In the genomic region with DNA sequence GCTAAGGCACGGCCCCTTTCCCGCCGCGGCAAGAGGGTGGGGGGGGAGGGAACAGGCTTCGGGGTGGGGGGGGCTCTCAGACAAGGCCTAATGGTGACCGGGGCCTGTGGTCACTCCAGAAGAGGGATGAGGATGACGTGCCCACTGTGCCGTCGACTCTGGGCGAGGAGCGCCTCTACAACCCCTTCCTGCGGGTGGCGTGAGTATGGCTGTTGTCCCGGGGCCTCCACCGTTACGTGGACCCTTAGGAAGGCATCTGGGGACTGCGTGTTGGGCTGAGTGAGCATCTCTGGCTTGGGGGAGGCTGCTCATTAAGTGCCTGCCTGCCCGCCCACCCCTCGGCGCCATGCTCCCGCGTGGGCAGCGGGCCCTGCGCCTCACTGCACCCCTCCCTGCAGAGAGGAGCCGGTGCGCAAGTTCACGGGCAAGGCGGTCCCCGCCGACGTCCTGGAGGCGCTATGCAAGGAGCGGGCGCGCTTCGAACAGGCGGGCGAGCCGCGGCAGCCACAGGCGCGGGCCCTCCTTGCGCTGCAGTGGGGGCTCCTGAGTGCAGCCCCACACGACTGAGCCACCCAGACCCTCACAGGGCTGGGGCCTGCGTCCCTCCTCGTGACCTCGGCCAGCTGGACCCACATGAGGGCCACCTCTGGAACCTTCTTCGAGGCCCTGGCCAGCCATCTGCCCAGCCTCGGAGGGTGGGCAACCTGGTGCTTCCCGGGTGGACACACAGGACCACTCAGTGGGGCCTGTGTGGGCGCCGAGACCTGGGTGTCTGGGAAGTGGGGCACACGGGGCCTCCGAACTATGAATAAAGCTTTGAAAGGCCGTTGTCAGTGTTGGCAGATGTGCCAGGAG, we compare ENCODE assay signal across 11 cellular contexts. TPM values are rescaled to one million over a fixed set of nuclear protein-coding genes. Genes with fewer than 3 reads are reported as not detected.
DNase-seq lines count a peak whose midpoint lies in the region; ATAC-seq, FAIRE-seq and TF ChIP-seq lines count a peak whose summit lies in the region.
"Had no signal": no experiment of that assay in that cellular context is flagged by ENCODE, and none has a peak within 500 bp of the region (broad histone marks: within the 10 kb centered on the region; RNA-seq: fewer than 3 reads in every experiment).

No MANE protein-coding gene starts in this region.

- H3K27ac ChIP-seq in HEK293 (ENCODE audit: extremely low read depth, low read depth, low read length) = no peak overlapping the region
- peak overlapping the region; percentile 82 for H3K27ac ChIP-seq in K562 (ENCODE audit: extremely low read depth, low read depth, low read length)
- H3K27ac ChIP-seq: SJCRH30 had no signal

- peaks cover 7% of the 10 kb centered on the region for H3K4me1 ChIP-seq in BE2C
- H3K4me1 ChIP-seq in HEK293 (ENCODE audit: control insufficient read depth, insufficient read depth, low read length) = peaks cover 4% of the 10 kb centered on the region; the same call in 1 of the 2 replicates
- peaks cover 10 to 93% of the 10 kb centered on the region in 2 experiments; a peak in 4 of 5 replicates for H3K4me1 ChIP-seq in K562 (replicated peaks in 1 of 2; ENCODE audit: control insufficient read depth in 2 of 2, insufficient read depth in 2 of 2, low read length in 2 of 2)

- H2AFZ ChIP-seq in K562 (ENCODE audit: low read depth, low read length) = no peak overlapping the region

- intact Hi-C loops in K562 (cut with micrococcal nuclease) = loop anchor here (2.0 kb wide), 1 partner anchor 14 kb away; a partner anchor contains a TSS
- intact Hi-C loops in natural killer cell (cut with micrococcal nuclease) = no loop called here

- no peaks in the 10 kb centered on the region for H3K36me3 Mint-ChIP-seq in natural killer cell

- H3K4me3 ChIP-seq in BE2C (ENCODE audit: low read depth, low read length) = peak overlapping the region; percentile 83
- no peak overlapping the region for H3K4me3 ChIP-seq in HEK293 (ENCODE audit: low read depth, low read length)
- H3K4me3 ChIP-seq in K562 = peak overlapping the region; percentile 80

- TF ChIP-seq CTCF in BE2C (IDR thresholded peaks at IDR 0.05; ENCODE audit: low read depth, low read length) (no peak), HEK293 (tag by site-specific recombination; IDR thresholded peaks at IDR 0.05) (no peak), K562 (IDR thresholded peaks at IDR 0.05 in 2 of 3, conservative IDR thresholded peaks at IDR 0.05 in 1 of 3; ENCODE audit: insufficient read depth in 2 of 3, low read depth in 1 of 3, low read length in 3 of 3) (no peak), natural killer cell (IDR thresholded peaks at IDR 0.05) (no peak), GM13977 (IDR thresholded peaks at IDR 0.05; ENCODE audit: extremely low read depth, insufficient read depth, missing control alignments) (no peak)

- H3K27me3 ChIP-seq in BE2C (no peaks in the 10 kb centered on the region), K562 (ENCODE audit: control insufficient read depth in 2 of 2, insufficient read depth in 2 of 2, low read length in 2 of 2) (no peaks in the 10 kb centered on the region)
- H3K27me3 ChIP-seq: SJCRH30 had no signal

- H3K9me3 ChIP-seq in BE2C (no peaks in the 10 kb centered on the region), HEK293 (ENCODE audit: control insufficient read depth, insufficient read depth, low read depth, low read length) (no peaks in the 10 kb centered on the region), K562 (replicated peaks; ENCODE audit: control insufficient read depth, insufficient read depth, low read depth, low read length) (no peaks in the 10 kb centered on the region)
- H3K9me3 ChIP-seq: SJCRH30 had no signal

- in situ Hi-C loops in K562 (cut with MboI) = no loop called here
- in situ Hi-C loops in GM13977 (cut with MboI; ENCODE audit: low pct_unique_long_range_greater_than_20kb, low sequenced_read_pairs, unreplicated experiment) = no loop called here

- H4K20me1 ChIP-seq in K562 (replicated peaks; ENCODE audit: control insufficient read depth, insufficient read depth, low read length) = no peaks in the 10 kb centered on the region; the same call in 1 of the 2 replicates

- DNase-seq in BE2C (no peak), K562 (ENCODE audit: extremely low read depth in 1 of 4, low spot score in 3 of 4) (peak in 3 of 4 experiments; percentile 42 to 52 (median 48)), natural killer cell (no peak), COLO668 (lab: John Stamatoyannopoulos, UW; ENCODE audit: unreplicated experiment) (no peak), GM13977 (ENCODE audit: low spot score) (no peak)
- DNase-seq: NCI-H187 treated with DMSO at 0.1 percent for 48 hours had no signal

- H3K9me1 ChIP-seq in K562 (ENCODE audit: control insufficient read depth, insufficient read depth, low read length) = no peaks in the 10 kb centered on the region

- peaks cover 25% of the 10 kb centered on the region for H3K79me2 ChIP-seq in K562 (ENCODE audit: control insufficient read depth, insufficient read depth, low read length)

- TSS peak; percentile 54 for BruUV-seq in K562 (replicated peaks; lab: Mats Ljungman, UMichigan)

- no peak for FAIRE-seq in K562 (lab: Jason Lieb, UNC)

- 32% methylated on average over 42 of the region's 55 CpGs for WGBS in K562 (ENCODE audit: insufficient coverage, low coverage, missing lambda C conversion rate)

- H3K27ac Mint-ChIP-seq in natural killer cell = no peak overlapping the region

- no peak for TF ChIP-seq EP300 in K562 (IDR thresholded peaks at IDR 0.05; ENCODE audit: low read length)

- no peak for TF ChIP-seq RAD21 in K562 (CRISPR knock-in tag; conservative IDR thresholded peaks at IDR 0.05 in 1 of 2, IDR thresholded peaks at IDR 0.05 in 1 of 2)

- H3K4me2 ChIP-seq in K562 (ENCODE audit: insufficient read depth, low read length) = peak overlapping the region; percentile 97

- ATAC-seq in K562 = no peak
- ATAC-seq in natural killer cell = no peak
- no peak for ATAC-seq in HG02798 (IDR thresholded peaks at IDR 0.05; ENCODE audit: poor library complexity, unreplicated experiment)
- no peak for ATAC-seq in GM19452 (IDR thresholded peaks at IDR 0.05; ENCODE audit: unreplicated experiment)

- peak; percentile 47; the same call in 1 of the 2 replicates for TF ChIP-seq POLR2A in K562 (conservative IDR thresholded peaks at IDR 0.05)

- no peaks in the 10 kb centered on the region for H3K27me3 Mint-ChIP-seq in natural killer cell (ENCODE audit: low read depth in 2 of 2)

- H3K36me3 ChIP-seq in BE2C (peaks cover 44% of the 10 kb centered on the region), HEK293 (ENCODE audit: control insufficient read depth in 2 of 2, insufficient read depth in 1 of 2, low read length in 2 of 2) (peaks cover 3 to 31% of the 10 kb centered on the region in 2 experiments; a peak in 2 of 3 replicates), K562 (ENCODE audit: control insufficient read depth, insufficient read depth, low read length) (peaks cover 46% of the 10 kb centered on the region; the same call in 2 of the 3 replicates)

- POLR2A ChIA-PET in HEK293 (lab: Yijun Ruan, JAX) = interaction anchor here (0.5 to 1.7 kb wide), 7 partner anchors 8 to 524 kb away, joined by 3 to 12 read pairs (median 4); a partner anchor contains a TSS
- POLR2A ChIA-PET in K562 (lab: Yijun Ruan, JAX) = interaction anchor here (0.5 to 2.0 kb wide), 6 partner anchors 9 to 81 kb away, joined by 3 to 16 read pairs (median 8); a partner anchor contains a TSS

- no peaks in the 10 kb centered on the region for H3K9me3 Mint-ChIP-seq in natural killer cell

- CTCF ChIA-PET in HEK293 (lab: Yijun Ruan, JAX) = interaction anchor here (0.5 to 1.8 kb wide), 4 partner anchors 12 to 20 kb away, joined by 3 to 11 read pairs (median 5); a partner anchor contains a TSS
- CTCF ChIA-PET in K562 (lab: Yijun Ruan, JAX; ENCODE audit: low intra/inter-chr PET ratio) = no interaction called here

- peak overlapping the region; percentile 65 to 96 for H3K9ac ChIP-seq in K562 (ENCODE audit: insufficient read depth in 1 of 2, low read depth in 2 of 2, low read length in 2 of 2)

- peaks cover 0 to 3% of the 10 kb centered on the region in 2 donors for H3K4me1 Mint-ChIP-seq in natural killer cell

- H3K4me3 Mint-ChIP-seq in natural killer cell = peak overlapping the region; percentile 37

RNA-seq across cellular contexts. Expression of a gene that starts 2.2 kb away (rescaled TPM):
- polyA plus RNA-seq in BE2C (2012; ENCODE audit: insufficient read depth, insufficient read length, low read depth) = 205 TPM
- total RNA-seq in K562 (2011; cell fraction: chromatin; rRNA removed; ENCODE audit: low replicate concordance) = 38.5 and 167 TPM in 2 replicates
- 219 TPM in 2 replicates for total RNA-seq in K562 (2011; cell fraction: nucleolus; rRNA removed)
- total RNA-seq in K562 (2011; cell fraction: nucleoplasm; rRNA removed) = 62.9 and 89.5 TPM in 2 replicates
- 58.2 and 59.0 TPM in 2 replicates for total RNA-seq in K562 (2014; rRNA removed)
- 3.2 and 8.2 TPM in 2 replicates for total RNA-seq in K562 (2014; rRNA removed; fragmentation: Illumina TruSeq; extraction: Trizol)
- total RNA-seq in K562 (2015; rRNA removed; fragmentation: Illumina TruSeq; extraction: Trizol) = 20.7 and 22.1 TPM in 2 replicates
- 71.7 and 83.2 TPM in 2 replicates for total RNA-seq in K562 (2021)
- 27.0 and 41.6 TPM in 2 replicates for polyA plus RNA-seq in K562 (2011; rRNA removed)
- 47.2 and 104 TPM in 2 replicates for polyA plus RNA-seq in K562 (2011; cell fraction: cytosol; rRNA removed)
- 438 and 737 TPM in 2 replicates for polyA plus RNA-seq in K562 (2011; cell fraction: nucleus; rRNA removed)
- polyA plus RNA-seq in K562 (2012) = 30.6 and 41.2 TPM in 2 replicates
- 7.2 and 13.6 TPM in 2 replicates for polyA plus RNA-seq in K562 (2014; fragmentation: Illumina TruSeq; extraction: Trizol)
- under 1 TPM; 0.31 to 0.48 TPM for polyA plus RNA-seq in K562 (2014; fragmentation: Nextera tagmentation; extraction: Ambion mirVana)
- 69.8 and 83.4 TPM in 2 replicates for polyA plus RNA-seq in K562 (2014; rRNA removed)
- 1.2 and 3.7 TPM in 2 replicates for polyA minus RNA-seq in K562 (2011; rRNA and poly(A)+ RNA removed)
- 12.6 and 13.3 TPM in 2 replicates for polyA minus RNA-seq in K562 (2011; cell fraction: cytosol; rRNA and poly(A)+ RNA removed)
- polyA minus RNA-seq in K562 (2011; cell fraction: nucleus; rRNA and poly(A)+ RNA removed) = 37.4 and 41.3 TPM in 2 replicates
- total RNA-seq in natural killer cell = 10 to 100 TPM; 13.5 to 21.5 (median 15.7) TPM

RNA-seq across cellular contexts. Expression of a gene that starts 2.9 kb away (rescaled TPM):
- polyA plus RNA-seq in BE2C (2012; ENCODE audit: insufficient read depth, insufficient read length, low read depth) = 26.4 TPM
- 12.8 and 51.1 TPM in 2 replicates for total RNA-seq in K562 (2011; cell fraction: chromatin; rRNA removed; ENCODE audit: low replicate concordance)
- 36.0 and 37.1 TPM in 2 replicates for total RNA-seq in K562 (2011; cell fraction: nucleolus; rRNA removed)
- 14.0 and 15.0 TPM in 2 replicates for total RNA-seq in K562 (2011; cell fraction: nucleoplasm; rRNA removed)
- total RNA-seq in K562 (2014; rRNA removed) (5.7 and 10.6 TPM in 2 replicates), K562 (2014; rRNA removed; fragmentation: Illumina TruSeq; extraction: Trizol) (0.57 and 0.76 TPM in 2 replicates), K562 (2015; rRNA removed; fragmentation: Illumina TruSeq; extraction: Trizol) (2.9 and 3.1 TPM in 2 replicates), K562 (2021) (13.4 and 14.4 TPM in 2 replicates), natural killer cell (10 to 100 TPM in 1 of 3 donors, 1 to 10 TPM in 2; 6.2 to 10.0 (median 7.7) TPM)
- polyA plus RNA-seq in K562 (2011; rRNA removed) (3.0 and 5.9 TPM in 2 replicates), K562 (2014; fragmentation: Illumina TruSeq; extraction: Trizol) (2.6 and 2.8 TPM in 2 replicates), K562 (2014; fragmentation: Nextera tagmentation; extraction: Ambion mirVana) (under 1 TPM; 0.24 to 0.29 TPM), K562 (2014; rRNA removed) (17.7 and 20.6 TPM in 2 replicates)
- polyA plus RNA-seq in K562 (2011; cell fraction: cytosol; rRNA removed) = 2.5 and 5.1 TPM in 2 replicates
- polyA plus RNA-seq in K562 (2011; cell fraction: nucleus; rRNA removed) = 66.9 and 107 TPM in 2 replicates
- polyA plus RNA-seq in K562 (2012) = 6.2 and 9.5 TPM in 2 replicates
- 0.39 TPM in 2 replicates for polyA minus RNA-seq in K562 (2011; rRNA and poly(A)+ RNA removed)
- not detected in 2 replicates for polyA minus RNA-seq in K562 (2011; cell fraction: cytosol; rRNA and poly(A)+ RNA removed)
- 8.8 and 8.9 TPM in 2 replicates for polyA minus RNA-seq in K562 (2011; cell fraction: nucleus; rRNA and poly(A)+ RNA removed)
- total RNA-seq: skeletal muscle tissue had no signal

RNA-seq across cellular contexts. Expression of a gene that starts 8.2 kb away (rescaled TPM):
- 205 TPM for polyA plus RNA-seq in BE2C (2012; ENCODE audit: insufficient read depth, insufficient read length, low read depth)
- total RNA-seq in K562 (2011; cell fraction: chromatin; rRNA removed; ENCODE audit: low replicate concordance) = 7.6 and 54.6 TPM in 2 replicates
- total RNA-seq in K562 (2011; cell fraction: nucleolus; rRNA removed) = 105 and 120 TPM in 2 replicates
- total RNA-seq in K562 (2011; cell fraction: nucleoplasm; rRNA removed) = 30.9 and 33.4 TPM in 2 replicates
- total RNA-seq in K562 (2014; rRNA removed) (170 and 221 TPM in 2 replicates), K562 (2014; rRNA removed; fragmentation: Illumina TruSeq; extraction: Trizol) (2.3 and 4.3 TPM in 2 replicates), K562 (2015; rRNA removed; fragmentation: Illumina TruSeq; extraction: Trizol) (39.9 and 47.1 TPM in 2 replicates), K562 (2021) (217 and 240 TPM in 2 replicates), natural killer cell (10 to 100 TPM; 33.7 to 39.0 (median 37.7) TPM)
- polyA plus RNA-seq in K562 (2011; rRNA removed) (19.1 and 26.3 TPM in 2 replicates), K562 (2014; fragmentation: Illumina TruSeq; extraction: Trizol) (2.8 and 9.0 TPM in 2 replicates), K562 (2014; fragmentation: Nextera tagmentation; extraction: Ambion mirVana) (1 to 10 TPM in 1 of 2 experiments, under 1 TPM in 1; 0.58 to 2.1 TPM), K562 (2014; rRNA removed) (158 and 161 TPM in 2 replicates)
- polyA plus RNA-seq in K562 (2011; cell fraction: cytosol; rRNA removed) = 53.5 and 239 TPM in 2 replicates
- 99.3 and 186 TPM in 2 replicates for polyA plus RNA-seq in K562 (2011; cell fraction: nucleus; rRNA removed)
- 31.0 and 45.4 TPM in 2 replicates for polyA plus RNA-seq in K562 (2012)
- polyA minus RNA-seq in K562 (2011; rRNA and poly(A)+ RNA removed) = 0.42 and 0.48 TPM in 2 replicates
- polyA minus RNA-seq in K562 (2011; cell fraction: cytosol; rRNA and poly(A)+ RNA removed) = 17.5 and 22.8 TPM in 2 replicates
- 37.1 and 45.1 TPM in 2 replicates for polyA minus RNA-seq in K562 (2011; cell fraction: nucleus; rRNA and poly(A)+ RNA removed)

RNA-seq across cellular contexts. Expression of a gene that starts 11.7 kb away (rescaled TPM):
- 95.2 TPM for polyA plus RNA-seq in BE2C (2012; ENCODE audit: insufficient read depth, insufficient read length, low read depth)
- 110 and 324 TPM in 2 replicates for total RNA-seq in K562 (2011; cell fraction: chromatin; rRNA removed; ENCODE audit: low replicate concordance)
- 238 and 279 TPM in 2 replicates for total RNA-seq in K562 (2011; cell fraction: nucleolus; rRNA removed)
- total RNA-seq in K562 (2011; cell fraction: nucleoplasm; rRNA removed) = 145 and 170 TPM in 2 replicates
- 35.6 and 48.2 TPM in 2 replicates for total RNA-seq in K562 (2014; rRNA removed)
- 7.3 and 7.9 TPM in 2 replicates for total RNA-seq in K562 (2014; rRNA removed; fragmentation: Illumina TruSeq; extraction: Trizol)
- 18.6 and 20.5 TPM in 2 replicates for total RNA-seq in K562 (2015; rRNA removed; fragmentation: Illumina TruSeq; extraction: Trizol)
- total RNA-seq in K562 (2021) = 30.7 and 30.9 TPM in 2 replicates
- polyA plus RNA-seq in K562 (2011; rRNA removed) = 18.5 and 30.5 TPM in 2 replicates
- 24.1 and 25.8 TPM in 2 replicates for polyA plus RNA-seq in K562 (2011; cell fraction: cytosol; rRNA removed)
- 101 and 104 TPM in 2 replicates for polyA plus RNA-seq in K562 (2011; cell fraction: nucleus; rRNA removed)
- polyA plus RNA-seq in K562 (2012) = 22.4 and 34.2 TPM in 2 replicates
- polyA plus RNA-seq in K562 (2014; fragmentation: Illumina TruSeq; extraction: Trizol) = 17.1 and 18.7 TPM in 2 replicates
- 1 to 10 TPM; 2.2 to 2.4 TPM for polyA plus RNA-seq in K562 (2014; fragmentation: Nextera tagmentation; extraction: Ambion mirVana)
- polyA plus RNA-seq in K562 (2014; rRNA removed) = 31.0 and 38.2 TPM in 2 replicates
- 13.5 and 15.4 TPM in 2 replicates for polyA minus RNA-seq in K562 (2011; rRNA and poly(A)+ RNA removed)
- polyA minus RNA-seq in K562 (2011; cell fraction: cytosol; rRNA and poly(A)+ RNA removed) = 9.9 and 14.8 TPM in 2 replicates
- 52.0 and 78.0 TPM in 2 replicates for polyA minus RNA-seq in K562 (2011; cell fraction: nucleus; rRNA and poly(A)+ RNA removed)
- 10 to 100 TPM; 36.9 to 39.8 (median 37.5) TPM for total RNA-seq in natural killer cell

RNA-seq across cellular contexts. Expression of a gene that starts 14.2 kb away (rescaled TPM):
- 294 TPM for polyA plus RNA-seq in BE2C (2012; ENCODE audit: insufficient read depth, insufficient read length, low read depth)
- total RNA-seq in K562 (2011; cell fraction: chromatin; rRNA removed; ENCODE audit: low replicate concordance) = 7.3 and 31.7 TPM in 2 replicates
- total RNA-seq in K562 (2011; cell fraction: nucleolus; rRNA removed) = 28.0 and 30.0 TPM in 2 replicates
- total RNA-seq in K562 (2011; cell fraction: nucleoplasm; rRNA removed) = 19.2 and 20.2 TPM in 2 replicates
- total RNA-seq in K562 (2014; rRNA removed) = 89.8 and 111 TPM in 2 replicates
- total RNA-seq in K562 (2014; rRNA removed; fragmentation: Illumina TruSeq; extraction: Trizol) = 1.0 and 2.0 TPM in 2 replicates
- 17.7 and 23.9 TPM in 2 replicates for total RNA-seq in K562 (2015; rRNA removed; fragmentation: Illumina TruSeq; extraction: Trizol)
- 73.5 and 79.2 TPM in 2 replicates for total RNA-seq in K562 (2021)
- polyA plus RNA-seq in K562 (2011; rRNA removed) = 15.4 and 33.4 TPM in 2 replicates
- 34.9 and 189 TPM in 2 replicates for polyA plus RNA-seq in K562 (2011; cell fraction: cytosol; rRNA removed)
- 44.8 and 72.6 TPM in 2 replicates for polyA plus RNA-seq in K562 (2011; cell fraction: nucleus; rRNA removed)
- polyA plus RNA-seq in K562 (2012) = 21.7 and 27.0 TPM in 2 replicates
- polyA plus RNA-seq in K562 (2014; fragmentation: Illumina TruSeq; extraction: Trizol) = 3.0 and 8.7 TPM in 2 replicates
- 1 to 10 TPM in 1 of 2 experiments, under 1 TPM in 1; 0.20 to 1.2 TPM for polyA plus RNA-seq in K562 (2014; fragmentation: Nextera tagmentation; extraction: Ambion mirVana)
- 73.3 and 90.1 TPM in 2 replicates for polyA plus RNA-seq in K562 (2014; rRNA removed)
- 1.9 and 2.5 TPM in 2 replicates for polyA minus RNA-seq in K562 (2011; rRNA and poly(A)+ RNA removed)
- 13.1 and 17.0 TPM in 2 replicates for polyA minus RNA-seq in K562 (2011; cell fraction: cytosol; rRNA and poly(A)+ RNA removed)
- polyA minus RNA-seq in K562 (2011; cell fraction: nucleus; rRNA and poly(A)+ RNA removed) = 14.6 and 14.7 TPM in 2 replicates
- 10 to 100 TPM; 11.8 to 16.6 (median 14.3) TPM for total RNA-seq in natural killer cell

Comparison
In these comparisons a context has a peak if more than half of its experiments do, and no peak if none do; other contexts are left out.
1. DNase-seq: peak in K562 (3 of 4); none in BE2C (single experiment), natural killer cell (single experiment), COLO668 (single experiment) and GM13977 (single experiment).